ENCODE assay signal across 1 cellular context in genomic region chrX:49199906-49200771, GRCh38.
TF ChIP-seq lines count a peak whose summit lies in the region.

SYP (minus strand) TSS chrX:49200193; CDS start chrX:49200186, 7 bp downstream.

TF ChIP-seq in HepG2, 621 proteins besides CTCF, POLR2A, EP300 and RAD21 (continued from another document and continues in another):
- TF ChIP-seq ZNF597 (CRISPR knock-in tag; IDR thresholded peaks at IDR 0.05) (no peak), ZNF713 (CRISPR knock-in tag; IDR thresholded peaks at IDR 0.05) (no peak), FOXP4 (CRISPR knock-in tag; IDR thresholded peaks at IDR 0.05) (peak; percentile 40; the same call in 1 of the 2 replicates), RBM39 (IDR thresholded peaks at IDR 0.05; ENCODE audit: low read depth, low read length, poor library complexity, severe bottlenecking) (no peak), RFX1 (IDR thresholded peaks at IDR 0.05) (no peak), ZNF160 (CRISPR knock-in tag; IDR thresholded peaks at IDR 0.05) (peak; percentile 55; the same call in 1 of the 2 replicates), ATF5 (CRISPR knock-in tag; IDR thresholded peaks at IDR 0.05; ENCODE audit: low read depth) (no peak), USF2 (IDR thresholded peaks at IDR 0.05; ENCODE audit: low read depth, low read length) (no peak), USF2 (CRISPR knock-in tag; IDR thresholded peaks at IDR 0.05; ENCODE audit: borderline replicate concordance) (no peak), ZNF143 (CRISPR knock-in tag; IDR thresholded peaks at IDR 0.05) (no peak), SNAPC4 (CRISPR knock-in tag; IDR thresholded peaks at IDR 0.05) (0 out of 2 replicates have a peak, but pooled peaks have one; percentile 50), ZFP90 (CRISPR knock-in tag; IDR thresholded peaks at IDR 0.05; ENCODE audit: borderline replicate concordance) (peak; percentile 94; the same call in 1 of the 2 replicates), NR2F6 (IDR thresholded peaks at IDR 0.05) (no peak), NR2F6 (CRISPR knock-in tag; IDR thresholded peaks at IDR 0.05) (no peak; the same call in 1 of the 2 replicates), ZNF512 (CRISPR knock-in tag; IDR thresholded peaks at IDR 0.05) (no peak), CHCHD3 (CRISPR knock-in tag; IDR thresholded peaks at IDR 0.05) (peak; percentile 68; the same call in 1 of the 2 replicates), ZNF615 (CRISPR knock-in tag; IDR thresholded peaks at IDR 0.05; ENCODE audit: borderline replicate concordance) (no peak), DNMT3B (CRISPR knock-in tag; conservative IDR thresholded peaks at IDR 0.05) (no peak), RBM22 (optimal IDR thresholded peaks at IDR 0.05; ENCODE audit: low read length) (no peak), ZNF709 (CRISPR knock-in tag; IDR thresholded peaks at IDR 0.05) (peak; percentile 88), E2F5 (CRISPR knock-in tag; conservative IDR thresholded peaks at IDR 0.05) (peak; percentile 52; the same call in 1 of the 2 replicates), HMGA1 (CRISPR knock-in tag; conservative IDR thresholded peaks at IDR 0.05) (no peak), GPN1 (CRISPR knock-in tag; IDR thresholded peaks at IDR 0.05; ENCODE audit: borderline replicate concordance) (no peak), ZNF768 (CRISPR knock-in tag; IDR thresholded peaks at IDR 0.05) (peak; percentile 71), TP53 (CRISPR knock-in tag; conservative IDR thresholded peaks at IDR 0.05) (no peak), TARDBP (CRISPR knock-in tag; IDR thresholded peaks at IDR 0.05) (peak; percentile 65; the same call in 1 of the 2 replicates), ONECUT2 (CRISPR knock-in tag; IDR thresholded peaks at IDR 0.05) (no peak), ZNF383 (CRISPR knock-in tag; IDR thresholded peaks at IDR 0.05; ENCODE audit: borderline replicate concordance) (no peak), SRSF9 (IDR thresholded peaks at IDR 0.05; ENCODE audit: borderline replicate concordance, insufficient read depth, low read depth, low read length, poor library complexity, severe bottlenecking) (no peak), RELA (CRISPR knock-in tag; IDR thresholded peaks at IDR 0.05) (no peak), NR2F1 (CRISPR knock-in tag; IDR thresholded peaks at IDR 0.05) (no peak), FOXA3 (CRISPR knock-in tag; IDR thresholded peaks at IDR 0.05) (peak; percentile 59), PREB (CRISPR knock-in tag; IDR thresholded peaks at IDR 0.05) (no peak), ELF3 (CRISPR knock-in tag; IDR thresholded peaks at IDR 0.05) (peak; percentile 44; the same call in 1 of the 2 replicates), BRD4 (CRISPR knock-in tag; IDR thresholded peaks at IDR 0.05) (peak; percentile 51; the same call in 1 of the 2 replicates), ZNF274 (CRISPR knock-in tag; IDR thresholded peaks at IDR 0.05) (peak; percentile 65; the same call in 1 of the 2 replicates), ZNF747 (CRISPR knock-in tag; IDR thresholded peaks at IDR 0.05; ENCODE audit: borderline replicate concordance) (no peak), ZNF451 (CRISPR knock-in tag; IDR thresholded peaks at IDR 0.05) (peak; percentile 82; the same call in 1 of the 2 replicates), ZNF577 (CRISPR knock-in tag; IDR thresholded peaks at IDR 0.05; ENCODE audit: borderline replicate concordance, low read depth) (no peak), NFIC (IDR thresholded peaks at IDR 0.05; ENCODE audit: low read length) (no peak), SAP130 (CRISPR knock-in tag; IDR thresholded peaks at IDR 0.05; ENCODE audit: low read depth) (peak; percentile 93), GPBP1L1 (CRISPR knock-in tag; IDR thresholded peaks at IDR 0.05) (no peak), SKI (IDR thresholded peaks at IDR 0.05; ENCODE audit: partially characterized antibody) (peak; percentile 70), ZFP36L1 (CRISPR knock-in tag; IDR thresholded peaks at IDR 0.05) (no peak), MBNL3 (CRISPR knock-in tag; conservative IDR thresholded peaks at IDR 0.05) (no peak), BORCS8-MEF2B (CRISPR knock-in tag; IDR thresholded peaks at IDR 0.05) (peak; percentile 94), XBP1 (CRISPR knock-in tag; IDR thresholded peaks at IDR 0.05) (peak; percentile 24; the same call in 1 of the 2 replicates), ZBTB2 (CRISPR knock-in tag; IDR thresholded peaks at IDR 0.05; ENCODE audit: low read depth) (peak; percentile 84)
